ENCODE assay signal across 12 cellular contexts in genomic region chr3:58336135-58336882, GRCh38. TPM values are rescaled to one million over a fixed set of nuclear protein-coding genes. Genes with fewer than 3 reads are reported as not detected.
DNase-seq lines count a peak whose midpoint lies in the region; ATAC-seq, FAIRE-seq and TF ChIP-seq lines count a peak whose summit lies in the region.
"Had no signal": no experiment of that assay in that cellular context is flagged by ENCODE, and none has a peak within 500 bp of the region (broad histone marks: within the 10 kb centered on the region; RNA-seq: fewer than 3 reads in every experiment).

No MANE protein-coding gene starts in this region.

- H3K27ac Mint-ChIP-seq in astrocyte (ENCODE audit: unreplicated experiment), result peak overlapping the region; percentile 22

- no peak overlapping the region for H3K9ac ChIP-seq in astrocyte (ENCODE audit: low read length)
- H3K9ac ChIP-seq in mesenchymal stem cell (ENCODE audit: low read length), result peak overlapping the region; percentile 61

- H3K36me3 ChIP-seq in astrocyte (ENCODE audit: insufficient read depth, low read length) (no peaks in the 10 kb centered on the region), mesenchymal stem cell (ENCODE audit: control insufficient read depth in 1 of 2, insufficient read depth in 2 of 2, low read depth in 1 of 2, low read length in 2 of 2) (peaks cover 0 to 4% of the 10 kb centered on the region in 2 experiments)

- peaks cover 2% of the 10 kb centered on the region for H3K27me3 Mint-ChIP-seq in astrocyte (ENCODE audit: low read depth, unreplicated experiment)

- peak overlapping the region; percentile 12 for H3K27ac ChIP-seq in AG04450 (ENCODE audit: low read depth, low read length)
- no peak overlapping the region for H3K27ac ChIP-seq in astrocyte (ENCODE audit: low read depth, low read length)
- H3K27ac ChIP-seq in mesenchymal stem cell (ENCODE audit: low read length, poor library complexity, severe bottlenecking), result no peak overlapping the region

- no peaks in the 10 kb centered on the region for H3K9me3 Mint-ChIP-seq in astrocyte (ENCODE audit: unreplicated experiment)

- no peak overlapping the region for H2AK5ac ChIP-seq in mesenchymal stem cell (ENCODE audit: low read length, severe bottlenecking)

- peaks cover 43% of the 10 kb centered on the region for H3K79me2 ChIP-seq in astrocyte (ENCODE audit: insufficient read depth, low read length)

- H3K4me3 Mint-ChIP-seq in astrocyte (ENCODE audit: unreplicated experiment), result no peak overlapping the region

- H2AFZ ChIP-seq in astrocyte (ENCODE audit: low read depth, low read length), result no peak overlapping the region
- no peak overlapping the region for H2AFZ ChIP-seq in mesenchymal stem cell (ENCODE audit: low read depth, low read length)

- H2BK120ac ChIP-seq in mesenchymal stem cell (ENCODE audit: low read depth, low read length), result no peak overlapping the region

- H3K9me3 ChIP-seq in AG04450 (ENCODE audit: control insufficient read depth, insufficient read depth, low read length) (no peaks in the 10 kb centered on the region; the same call in 1 of the 2 replicates), astrocyte (ENCODE audit: insufficient read depth, low read depth, low read length) (no peaks in the 10 kb centered on the region), mesenchymal stem cell (ENCODE audit: control insufficient read depth, low read length) (no peaks in the 10 kb centered on the region)

- no peak for FAIRE-seq in astrocyte (lab: Jason Lieb, UNC)

- no peak overlapping the region for H2BK5ac ChIP-seq in mesenchymal stem cell (ENCODE audit: low read depth, low read length, poor library complexity, severe bottlenecking)

- no peak overlapping the region for H4K91ac ChIP-seq in mesenchymal stem cell (ENCODE audit: low read length)

- DNase-seq in AG04450 (ENCODE audit: low read depth, low spot score) (no peak), HS-27A (ENCODE audit: low read depth) (peak; percentile 51), astrocyte (ENCODE audit: low read depth) (peak; percentile 79), mesenchymal stem cell (peak; percentile 87), NCI-H2196 (lab: John Stamatoyannopoulos, UW; ENCODE audit: unreplicated experiment) (no peak), RPMI8226 (no peak)
- DNase-seq in effector CD8-positive, alpha-beta T cell (lab: John Stamatoyannopoulos, UW), result no peak
- DNase-seq: activated CD4-positive, alpha-beta T cell treated with anti-CD3 and anti-CD28 coated beads, Interleukin-2, amount 50 U/mL, for 48 hours; cortex of kidney; DMS53; stimulated activated naive CD4-positive, alpha-beta T cell had no signal

- H3K36me3 Mint-ChIP-seq in astrocyte (ENCODE audit: low read depth, unreplicated experiment), result peaks cover 7% of the 10 kb centered on the region

- no peak overlapping the region for H3K14ac ChIP-seq in mesenchymal stem cell (ENCODE audit: low read length in 2 of 2)

- peaks cover 28% of the 10 kb centered on the region for H3K4me1 ChIP-seq in astrocyte (ENCODE audit: insufficient read depth, low read length)
- peaks cover 13% of the 10 kb centered on the region for H3K4me1 ChIP-seq in mesenchymal stem cell (ENCODE audit: control insufficient read depth, insufficient read depth, low read depth, low read length)

- no peak overlapping the region for H3K18ac ChIP-seq in mesenchymal stem cell (ENCODE audit: low read depth in 1 of 2, low read length in 2 of 2)

- 100% methylated on average over 1 of the region's 3 CpGs for WGBS in mesenchymal stem cell

- no peak overlapping the region for H3K23ac ChIP-seq in mesenchymal stem cell (ENCODE audit: low read length in 2 of 2)

- CTCF ChIA-PET in AG04450 (lab: Charles Lee), result interaction anchor here (1.6 to 2.4 kb wide), 4 partner anchors 10 to 30 kb away, joined by 3 to 13 read pairs (median 6); partner anchors contain the start of genes HTD2 and RPP14

- peaks cover 20% of the 10 kb centered on the region for H3K4me1 Mint-ChIP-seq in astrocyte (ENCODE audit: low read depth, unreplicated experiment)

- H4K8ac ChIP-seq in mesenchymal stem cell (ENCODE audit: low read length), result no peak overlapping the region

- ATAC-seq in GM21423 (IDR thresholded peaks at IDR 0.05; ENCODE audit: unreplicated experiment), result no peak

- POLR2A ChIA-PET in AG04450 (lab: Yijun Ruan, JAX), result interaction anchor here (0.6 to 3.3 kb wide), 5 partner anchors 48 to 159 kb away, joined by 3 to 22 read pairs (median 4); no protein-coding TSS in a partner anchor

- H3K4me2 ChIP-seq in astrocyte (ENCODE audit: low read length) (peak overlapping the region; percentile 54), mesenchymal stem cell (ENCODE audit: low read length, poor library complexity, severe bottlenecking) (no peak overlapping the region)

- H2BK15ac ChIP-seq in mesenchymal stem cell (ENCODE audit: low read depth, poor library complexity, severe bottlenecking), result no peak overlapping the region

- no peak overlapping the region for H3K4me3 ChIP-seq in AG04450 (ENCODE audit: low read depth, low read length)
- H3K4me3 ChIP-seq in astrocyte (ENCODE audit: insufficient read depth, low read depth, low read length), result no peak overlapping the region
- no peak overlapping the region for H3K4me3 ChIP-seq in mesenchymal stem cell (ENCODE audit: insufficient read depth in 1 of 2, low read depth in 1 of 2, low read length in 2 of 2)

- no peak overlapping the region for H3K4ac ChIP-seq in mesenchymal stem cell (ENCODE audit: low read depth in 1 of 2, low read length in 2 of 2)

- no peak overlapping the region for H2BK12ac ChIP-seq in mesenchymal stem cell (ENCODE audit: low read length in 2 of 2)

- H4K20me1 ChIP-seq in astrocyte (ENCODE audit: insufficient read depth, low read length), result peaks cover 5% of the 10 kb centered on the region

- H3K27me3 ChIP-seq in AG04450 (ENCODE audit: control insufficient read depth, insufficient read depth, low read length), result no peaks in the 10 kb centered on the region
- no peaks in the 10 kb centered on the region for H3K27me3 ChIP-seq in astrocyte (ENCODE audit: insufficient read depth, low read length)
- H3K27me3 ChIP-seq in mesenchymal stem cell (ENCODE audit: control insufficient read depth in 1 of 2, insufficient read depth in 1 of 2, low read length in 2 of 2), result no peaks in the 10 kb centered on the region

- TF ChIP-seq CTCF in AG04450 (IDR thresholded peaks at IDR 0.05; ENCODE audit: low read depth, low read length), result no peak
- no peak for TF ChIP-seq CTCF in astrocyte (IDR thresholded peaks at IDR 0.05; ENCODE audit: insufficient read depth, low read depth, low read length)

- peaks cover 3% of the 10 kb centered on the region for H3K79me1 ChIP-seq in mesenchymal stem cell (replicated peaks; ENCODE audit: low read length, poor library complexity, severe bottlenecking)

RNA-seq across cellular contexts. Expression of gene PXK, which starts 3.6 kb away (rescaled TPM):
- polyA plus RNA-seq in AG04450 (2011; rRNA removed), result 56.6 and 70.3 TPM in 2 replicates
- polyA minus RNA-seq in AG04450 (2011; rRNA and poly(A)+ RNA removed), result 47.1 and 50.1 TPM in 2 replicates
- 10.3 and 10.5 TPM in 2 replicates for total RNA-seq in astrocyte
- polyA plus RNA-seq in mesenchymal stem cell (2013, experiment 1 of 2), result 35.4 TPM
- polyA plus RNA-seq in mesenchymal stem cell (2013, experiment 2 of 2), result 33.7 TPM

RNA-seq across cellular contexts. Expression of gene HTD2, which starts 30.0 kb away (rescaled TPM):
- 7.1 and 9.6 TPM in 2 replicates for polyA plus RNA-seq in AG04450 (2011; rRNA removed)
- polyA minus RNA-seq in AG04450 (2011; rRNA and poly(A)+ RNA removed), result 2.0 and 2.3 TPM in 2 replicates
- 7.3 and 7.7 TPM in 2 replicates for total RNA-seq in astrocyte
- polyA plus RNA-seq in mesenchymal stem cell (2013, experiment 1 of 2), result 4.0 TPM
- 5.2 TPM for polyA plus RNA-seq in mesenchymal stem cell (2013, experiment 2 of 2)

RNA-seq across cellular contexts. Expression of gene RPP14, which starts 30.3 kb away (rescaled TPM):
- 14.7 and 18.5 TPM in 2 replicates for polyA plus RNA-seq in AG04450 (2011; rRNA removed)
- 6.8 and 8.8 TPM in 2 replicates for polyA minus RNA-seq in AG04450 (2011; rRNA and poly(A)+ RNA removed)
- 19.0 and 22.2 TPM in 2 replicates for total RNA-seq in astrocyte
- polyA plus RNA-seq in mesenchymal stem cell (2013, experiment 1 of 2), result 11.6 TPM
- polyA plus RNA-seq in mesenchymal stem cell (2013, experiment 2 of 2), result 11.5 TPM

Comparison
In these comparisons a context has a peak if more than half of its experiments do, and no peak if none do; other contexts are left out.
1. DNase-seq: peak in HS-27A (single experiment), astrocyte (single experiment) and mesenchymal stem cell (single experiment); none in AG04450 (single experiment), effector CD8-positive, alpha-beta T cell (single experiment), NCI-H2196 (single experiment) and RPMI8226 (single experiment).